ENCODE assay signal across 19 cellular contexts in the genomic region with DNA sequence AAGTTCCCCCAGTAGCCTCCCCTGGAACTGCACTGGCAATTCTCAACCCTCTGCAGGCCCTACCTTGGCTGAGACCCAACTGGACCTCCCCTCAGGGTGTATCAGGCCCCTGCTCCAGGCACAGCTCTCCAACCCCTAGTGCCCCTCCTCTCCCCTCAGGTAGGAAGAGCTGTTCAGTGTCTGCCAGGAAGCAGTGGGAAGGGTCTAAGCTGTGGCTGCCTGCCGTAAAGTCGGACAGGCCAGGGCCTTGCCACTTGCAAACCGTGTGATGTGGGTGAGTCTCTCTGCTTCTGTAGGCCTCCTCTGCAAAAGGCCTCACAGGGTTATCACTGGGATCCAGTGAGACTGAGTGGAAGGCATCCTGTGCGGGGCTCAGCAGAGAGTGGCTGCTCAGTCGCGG. TPM values are rescaled to one million over a fixed set of nuclear protein-coding genes. Genes with fewer than 3 reads are reported as not detected.
"Had no signal": no experiment of that assay in that cellular context is flagged by ENCODE, and none has a peak within 500 bp of the region (broad histone marks: within the 10 kb centered on the region; RNA-seq: fewer than 3 reads in every experiment).

No MANE protein-coding gene starts in this region.

- H3K4me1 ChIP-seq: body of pancreas, colonic mucosa, heart right ventricle, parathyroid adenoma, spleen, transverse colon had no signal

- ATAC-seq: body of pancreas; heart right ventricle; naive thymus-derived CD8-positive, alpha-beta T cell had no signal

- H3K9ac ChIP-seq: parathyroid adenoma had no signal

- H3K9me3 Mint-ChIP-seq: activated naive CD8-positive, alpha-beta T cell treated with anti-CD3 and anti-CD28 coated beads for 36 hours; activated T-helper 1 cell treated with anti-CD3 and anti-CD28 coated beads, Interleukin-12 subunit alpha, Interleukin-12 subunit beta, Interleukin-2, Interleukin-4 antibody, amounts not matched to agents 30 ng/mL and 10 ng/mL and 1 ng/mL, durations not matched to agents 14 hours and 24 hours and 36 hours; naive thymus-derived CD8-positive, alpha-beta T cell; T-helper 2 cell treated with Interferon-gamma antibody and Interleukin-4, amounts not matched to agents 5 μg/mL and 100 μg/mL, for 36 hours had no signal

- H3K27ac ChIP-seq: body of pancreas, colonic mucosa, heart right ventricle, parathyroid adenoma, spleen, transverse colon had no signal

- H3K4me3 Mint-ChIP-seq: activated naive CD8-positive, alpha-beta T cell treated with anti-CD3 and anti-CD28 coated beads for 36 hours; activated T-helper 1 cell treated with anti-CD3 and anti-CD28 coated beads, Interleukin-12 subunit alpha, Interleukin-12 subunit beta, Interleukin-2, Interleukin-4 antibody, amounts not matched to agents 30 ng/mL and 10 ng/mL and 1 ng/mL, durations not matched to agents 14 hours and 24 hours and 36 hours; naive thymus-derived CD8-positive, alpha-beta T cell; T-helper 2 cell treated with Interferon-gamma antibody and Interleukin-4, amounts not matched to agents 5 μg/mL and 100 μg/mL, for 36 hours had no signal

- H3K9me3 ChIP-seq: body of pancreas, colonic mucosa, heart right ventricle, spleen, transverse colon had no signal

- H3K27ac Mint-ChIP-seq: activated naive CD8-positive, alpha-beta T cell treated with anti-CD3 and anti-CD28 coated beads for 36 hours; activated T-helper 1 cell treated with anti-CD3 and anti-CD28 coated beads, Interleukin-12 subunit alpha, Interleukin-12 subunit beta, Interleukin-2, Interleukin-4 antibody, amounts not matched to agents 30 ng/mL and 10 ng/mL and 1 ng/mL, durations not matched to agents 14 hours and 24 hours and 36 hours; T-helper 2 cell treated with Interferon-gamma antibody and Interleukin-4, amounts not matched to agents 5 μg/mL and 100 μg/mL, for 36 hours had no signal

- H3K4me3 ChIP-seq: body of pancreas, colonic mucosa, heart right ventricle, spleen, transverse colon had no signal

- H2AFZ ChIP-seq: parathyroid adenoma had no signal

- DNase-seq: activated CD4-positive, alpha-beta T cell treated with anti-CD3 and anti-CD28 coated beads, Interleukin-2, amount 50 U/mL, for 48 hours; activated naive CD8-positive, alpha-beta T cell treated with anti-CD3 and anti-CD28 coated beads for 36 hours; activated T-cell treated with anti-CD3 and anti-CD28 coated beads for 4 hours; amniotic stem cell; body of pancreas; central memory CD4-positive, alpha-beta T cell; colonic mucosa; erythroblast; heart right ventricle; naive thymus-derived CD8-positive, alpha-beta T cell; spleen; stimulated activated naive CD4-positive, alpha-beta T cell treated with Interleukin-2 at 50 U/mL for 16 hours; transverse colon had no signal

- H3K27me3 ChIP-seq: colonic mucosa had no signal

- H3K79me2 ChIP-seq: parathyroid adenoma had no signal

- H3K36me3 Mint-ChIP-seq: activated naive CD8-positive, alpha-beta T cell treated with anti-CD3 and anti-CD28 coated beads for 36 hours; naive thymus-derived CD8-positive, alpha-beta T cell had no signal

RNA-seq across cellular contexts. Expression of a gene that starts 32.2 kb away (rescaled TPM):
- total RNA-seq: activated naive CD8-positive, alpha-beta T cell treated with anti-CD3 and anti-CD28 coated beads for 36 hours; activated T-helper 1 cell treated with anti-CD3 and anti-CD28 coated beads, Interleukin-12 subunit alpha, Interleukin-12 subunit beta, Interleukin-2, Interleukin-4 antibody, amounts not matched to agents 30 ng/mL and 10 ng/mL and 1 ng/mL, durations not matched to agents 14 hours and 24 hours and 36 hours; frontal cortex; heart right ventricle; mesenteric fat pad; naive thymus-derived CD8-positive, alpha-beta T cell; subcutaneous adipose tissue; transverse colon had no signal
- polyA plus RNA-seq: heart right ventricle; naive thymus-derived CD8-positive, alpha-beta T cell had no signal
